Comparison of ENCODE assay signal across 1 cellular context in genomic region chr7:155519358-155519757, GRCh38.
TF ChIP-seq lines count a peak whose summit lies in the region.

No MANE protein-coding gene starts in this region.

TF ChIP-seq in HEK293, 187 proteins besides CTCF, POLR2A, EP300 and RAD21 (continued from another document):
- peak; percentile 98 for TF ChIP-seq AEBP2 (tag by site-specific recombination; IDR thresholded peaks at IDR 0.05; ENCODE audit: borderline replicate concordance)
- peak; percentile 82 for TF ChIP-seq ZNF623 (tag by site-specific recombination; IDR thresholded peaks at IDR 0.05)
- TF ChIP-seq ZNF510 (tag by site-specific recombination; IDR thresholded peaks at IDR 0.05; ENCODE audit: insufficient replicate concordance), result peak; percentile 70
- peak; percentile 96; the same call in 1 of the 2 replicates for TF ChIP-seq ZNF202 (tag by site-specific recombination; IDR thresholded peaks at IDR 0.05; ENCODE audit: borderline replicate concordance)
- peak; percentile 33; the same call in 1 of the 2 replicates for TF ChIP-seq ZNF654 (tag by site-specific recombination; IDR thresholded peaks at IDR 0.05; ENCODE audit: low read depth)
- TF ChIP-seq ZNF558 (tag by site-specific recombination; IDR thresholded peaks at IDR 0.05), result peak; percentile 64; the same call in 1 of the 2 replicates
- TF ChIP-seq ZNF664 (tag by site-specific recombination; IDR thresholded peaks at IDR 0.05), result peak; percentile 78
- 0 out of 2 replicates have a peak, but pooled peaks have one; percentile 35 for TF ChIP-seq ZFP3 (tag by site-specific recombination; IDR thresholded peaks at IDR 0.05; ENCODE audit: low read depth)
- peak; percentile 88 for TF ChIP-seq ZNF518A (tag by site-specific recombination; conservative IDR thresholded peaks at IDR 0.05; ENCODE audit: low read depth)
- peak; percentile 89 for TF ChIP-seq ZNF555 (tag by site-specific recombination; conservative IDR thresholded peaks at IDR 0.05)
- TF ChIP-seq ZNF530 (tag by site-specific recombination; IDR thresholded peaks at IDR 0.05; ENCODE audit: low read depth), result peak; percentile 72; the same call in 1 of the 2 replicates
- peak; percentile 82 for TF ChIP-seq ZBTB11 (tag by site-specific recombination; conservative IDR thresholded peaks at IDR 0.05; ENCODE audit: low read depth)
- TF ChIP-seq ZNF302 (tag by site-specific recombination; IDR thresholded peaks at IDR 0.05; ENCODE audit: low read depth), result peak; percentile 84; the same call in 1 of the 2 replicates
- TF ChIP-seq ZNF19 (tag by site-specific recombination; IDR thresholded peaks at IDR 0.05; ENCODE audit: low read depth), result peak; percentile 52; the same call in 1 of the 2 replicates
- peak; percentile 91 for TF ChIP-seq ZNF433 (tag by site-specific recombination; IDR thresholded peaks at IDR 0.05; ENCODE audit: low read depth)
- 0 out of 2 replicates have a peak, but pooled peaks have one; percentile 17 for TF ChIP-seq PRDM4 (tag by site-specific recombination; IDR thresholded peaks at IDR 0.05)
- peak; percentile 85; the same call in 1 of the 2 replicates for TF ChIP-seq ZNF140 (tag by site-specific recombination; IDR thresholded peaks at IDR 0.05)
- TF ChIP-seq GFI1B (tag by site-specific recombination; IDR thresholded peaks at IDR 0.05), result peak; percentile 43; the same call in 1 of the 2 replicates
